32 cellular contexts compared by ENCODE assay signal in genomic region chr17:7146115-7146514, GRCh38. TPM values are rescaled to one million over a fixed set of nuclear protein-coding genes. Genes with fewer than 3 reads are reported as not detected.
DNase-seq lines count a peak whose midpoint lies in the region; ATAC-seq and TF ChIP-seq lines count a peak whose summit lies in the region.
"Had no signal": no experiment of that assay in that cellular context is flagged by ENCODE, and none has a peak within 500 bp of the region (broad histone marks: within the 10 kb centered on the region; RNA-seq: fewer than 3 reads in every experiment).

No MANE protein-coding gene starts in this region.

- peak overlapping the region; percentile 28 for H2AFZ ChIP-seq in GM23338

- H3K9me3 Mint-ChIP-seq in GM23338 (no peaks in the 10 kb centered on the region), brain (peaks cover 0 to 2% (median 0%) of the 10 kb centered on the region in 5 experiments), endothelial cell (ENCODE audit: unreplicated experiment) (no peaks in the 10 kb centered on the region)
- H3K9me3 Mint-ChIP-seq: activated CD4-positive, alpha-beta T cell treated with anti-CD3 and anti-CD28 coated beads, Interleukin-2, amount 10 ng/mL, durations not matched to agents 24 days and 14 days; activated naive CD4-positive, alpha-beta T cell treated with anti-CD3 and anti-CD28 coated beads, Interleukin-2, amount 50 U/mL, for 24 hours; activated T-helper 2 cell treated with anti-CD3 and anti-CD28 coated beads, Interferon-gamma antibody, Interleukin-2, Interleukin-4, amounts not matched to agents 10 μg/mL and 5 μg/mL and 100 μg/mL, durations not matched to agents 14 hours and 24 hours and 36 hours; naive thymus-derived CD8-positive, alpha-beta T cell; stimulated activated memory B cell treated with anti-CD40 and anti-IgM and Interleukin-4, amounts not matched to agents 10 μg/mL and 1 μg/mL and 100 μg/mL, for 72 hours had no signal

- no peaks in the 10 kb centered on the region for H3K27me3 ChIP-seq in GM23338 (ENCODE audit: insufficient read depth)
- H3K27me3 ChIP-seq: BLaER1, SJCRH30, upper lobe of right lung had no signal

- no peaks in the 10 kb centered on the region for H3K36me3 ChIP-seq in GM23338 (ENCODE audit: insufficient read depth)
- H3K36me3 ChIP-seq: BLaER1, SJCRH30, upper lobe of right lung, WERI-Rb-1 had no signal

- H3K36me3 Mint-ChIP-seq in GM23338 (ENCODE audit: low read depth), result no peaks in the 10 kb centered on the region
- no peaks in the 10 kb centered on the region for H3K36me3 Mint-ChIP-seq in brain
- H3K36me3 Mint-ChIP-seq in endothelial cell (ENCODE audit: low read depth, unreplicated experiment), result no peaks in the 10 kb centered on the region
- H3K36me3 Mint-ChIP-seq: activated naive CD4-positive, alpha-beta T cell treated with anti-CD3 and anti-CD28 coated beads, Interleukin-2, amount 50 U/mL, for 24 hours; naive thymus-derived CD8-positive, alpha-beta T cell; stimulated activated memory B cell treated with anti-CD40 and anti-IgM and Interleukin-4, amounts not matched to agents 10 μg/mL and 1 μg/mL and 100 μg/mL, for 72 hours had no signal

- no peaks in the 10 kb centered on the region for H3K79me2 ChIP-seq in GM23338 (replicated peaks; ENCODE audit: insufficient read depth)

- peaks cover 4% of the 10 kb centered on the region for H3K27me3 Mint-ChIP-seq in GM23338 (ENCODE audit: insufficient read depth, low read depth, poor library complexity)
- peaks cover 11% of the 10 kb centered on the region for H3K27me3 Mint-ChIP-seq in brain
- H3K27me3 Mint-ChIP-seq in endothelial cell (ENCODE audit: unreplicated experiment), result peaks cover 1% of the 10 kb centered on the region
- H3K27me3 Mint-ChIP-seq: activated CD4-positive, alpha-beta T cell treated with anti-CD3 and anti-CD28 coated beads, Interleukin-2, amount 10 ng/mL, durations not matched to agents 24 days and 14 days had no signal

- H3K27ac Mint-ChIP-seq in GM23338, result peak overlapping the region; percentile 58; the same call in 1 of the 2 replicates
- H3K27ac Mint-ChIP-seq in brain, result peak overlapping the region in 4 of 5 experiments; percentile 24 to 94 (median 74)
- H3K27ac Mint-ChIP-seq in endothelial cell (ENCODE audit: unreplicated experiment), result no peak overlapping the region
- H3K27ac Mint-ChIP-seq: activated CD4-positive, alpha-beta T cell treated with anti-CD3 and anti-CD28 coated beads, Interleukin-2, amount 10 ng/mL, durations not matched to agents 24 days and 14 days; activated naive CD4-positive, alpha-beta T cell treated with anti-CD3 and anti-CD28 coated beads, Interleukin-2, amount 50 U/mL, for 24 hours; activated T-helper 2 cell treated with anti-CD3 and anti-CD28 coated beads, Interferon-gamma antibody, Interleukin-2, Interleukin-4, amounts not matched to agents 10 μg/mL and 5 μg/mL and 100 μg/mL, durations not matched to agents 14 hours and 24 hours and 36 hours; naive thymus-derived CD8-positive, alpha-beta T cell; stimulated activated memory B cell treated with anti-CD40 and anti-IgM and Interleukin-4, amounts not matched to agents 10 μg/mL and 1 μg/mL and 100 μg/mL, for 72 hours had no signal

- no peaks in the 10 kb centered on the region for H3K9me2 ChIP-seq in GM23338 (ENCODE audit: insufficient read depth)

- H3K4me3 ChIP-seq in GM23338, result peak overlapping the region; percentile 27
- H3K4me3 ChIP-seq in retinal pigment epithelial cell (ENCODE audit: low read length), result no peak overlapping the region
- H3K4me3 ChIP-seq: BLaER1, SJCRH30, upper lobe of right lung had no signal

- H3F3A ChIP-seq in GM23338 (replicated peaks; ENCODE audit: low read depth), result no peaks in the 10 kb centered on the region; the same call in 1 of the 2 replicates

- no peak for TF ChIP-seq CTCF in GM23338 (conservative IDR thresholded peaks at IDR 0.05; ENCODE audit: low read depth in 2 of 2)
- no peak for TF ChIP-seq CTCF in brain (conservative IDR thresholded peaks at IDR 0.05)
- no peak for TF ChIP-seq CTCF in retinal pigment epithelial cell (conservative IDR thresholded peaks at IDR 0.05; ENCODE audit: low read depth, low read length)
- TF ChIP-seq CTCF in endothelial cell (IDR thresholded peaks at IDR 0.05; ENCODE audit: unreplicated experiment), result no peak

- ATAC-seq in GM23338 (peak; percentile 53), HG03095 (IDR thresholded peaks at IDR 0.05; ENCODE audit: unreplicated experiment) (no peak)
- ATAC-seq: naive thymus-derived CD8-positive, alpha-beta T cell; stimulated activated memory B cell treated with anti-CD40 and anti-IgM and Interleukin-4, amounts not matched to agents 10 μg/mL and 1 μg/mL and 100 μg/mL, for 72 hours; upper lobe of right lung had no signal

- peak overlapping the region; percentile 54 for H3K4me2 ChIP-seq in GM23338
- H3K4me2 ChIP-seq: BLaER1 had no signal

- no peaks in the 10 kb centered on the region for H4K20me1 ChIP-seq in GM23338 (replicated peaks; ENCODE audit: insufficient read depth)
- H4K20me1 ChIP-seq: BLaER1 had no signal

- peak overlapping the region; percentile 42; the same call in 1 of the 2 replicates for H3K27ac ChIP-seq in GM23338 (ENCODE audit: low read depth)
- H3K27ac ChIP-seq: BLaER1, SJCRH30, upper lobe of right lung, WERI-Rb-1 had no signal

- H3K4me3 Mint-ChIP-seq in GM23338 (no peak overlapping the region), brain (peak overlapping the region in 3 of 5 experiments; percentile 27 to 44 (median 28)), endothelial cell (ENCODE audit: unreplicated experiment) (no peak overlapping the region)
- H3K4me3 Mint-ChIP-seq: activated CD4-positive, alpha-beta T cell treated with anti-CD3 and anti-CD28 coated beads, Interleukin-2, amount 10 ng/mL, durations not matched to agents 24 days and 14 days; activated naive CD4-positive, alpha-beta T cell treated with anti-CD3 and anti-CD28 coated beads, Interleukin-2, amount 50 U/mL, for 24 hours; naive thymus-derived CD8-positive, alpha-beta T cell; stimulated activated memory B cell treated with anti-CD40 and anti-IgM and Interleukin-4, amounts not matched to agents 10 μg/mL and 1 μg/mL and 100 μg/mL, for 72 hours had no signal

- H3K4me1 ChIP-seq in GM23338 (ENCODE audit: insufficient read depth), result peaks cover 24% of the 10 kb centered on the region
- H3K4me1 ChIP-seq: BLaER1, SJCRH30, upper lobe of right lung had no signal

- DNase-seq in GM23338 (ENCODE audit: low spot score) (peak; percentile 74), left kidney (ENCODE audit: low read depth, low spot score) (peak; percentile 56), retinal pigment epithelial cell (ENCODE audit: low read depth) (peak; percentile 26), NCI-H2107 treated with DMSO at 0.1 percent for 48 hours (lab: John Stamatoyannopoulos, UW; ENCODE audit: unreplicated experiment) (no peak), endothelial cell (ENCODE audit: low spot score) (no peak)
- no peak for DNase-seq in stimulated activated naive CD4-positive, alpha-beta T cell (lab: John Stamatoyannopoulos, UW)
- DNase-seq: activated CD4-positive, alpha-beta T cell treated with anti-CD3 and anti-CD28 coated beads, Interleukin-2, amount 10 ng/mL, durations not matched to agents 24 days and 14 days; activated CD8-positive, alpha-beta memory T cell treated with anti-CD3 and anti-CD28 coated beads for 24 hours; activated T-cell treated with anti-CD3 and anti-CD28 coated beads for 4 hours; amniotic stem cell; effector CD4-positive, alpha-beta T cell; erythroblast; GDM1; IMR-90; naive thymus-derived CD8-positive, alpha-beta T cell; NCI-H1048; NCI-H446 treated with DMSO at 0.1 percent for 48 hours; RPMI8226; SJCRH30; substantia nigra; upper lobe of right lung; WERI-Rb-1 had no signal

- H3K4me1 Mint-ChIP-seq in GM23338 (peaks cover 26% of the 10 kb centered on the region), brain (peaks cover 8% of the 10 kb centered on the region), endothelial cell (ENCODE audit: unreplicated experiment) (peaks cover 4% of the 10 kb centered on the region)
- H3K4me1 Mint-ChIP-seq: activated CD4-positive, alpha-beta T cell treated with anti-CD3 and anti-CD28 coated beads, Interleukin-2, amount 10 ng/mL, durations not matched to agents 24 days and 14 days; activated naive CD4-positive, alpha-beta T cell treated with anti-CD3 and anti-CD28 coated beads, Interleukin-2, amount 50 U/mL, for 24 hours; stimulated activated memory B cell treated with anti-CD40 and anti-IgM and Interleukin-4, amounts not matched to agents 10 μg/mL and 1 μg/mL and 100 μg/mL, for 72 hours had no signal

RNA-seq across cellular contexts. Expression of gene ASGR2, which starts 31.5 kb away (rescaled TPM):
- total RNA-seq in GM23338 (2014; rRNA removed; shearing (Covaris generic)), result 0.97 TPM in 1 of 2 replicates, not detected in the other
- polyA plus RNA-seq in GM23338 (2016; fragmentation: Nextera tagmentation; extraction: Ambion mirVana) (not detected in 2 replicates), brain (ENCODE audit: insufficient read depth, low read depth, low replicate concordance) (0.37 TPM)
- total RNA-seq in endothelial cell (ENCODE audit: unreplicated experiment), result 0.41 TPM
- total RNA-seq: activated CD4-positive, alpha-beta T cell treated with anti-CD3 and anti-CD28 coated beads, Interleukin-2, amount 10 ng/mL, durations not matched to agents 24 days and 14 days; activated T-helper 2 cell treated with anti-CD3 and anti-CD28 coated beads, Interferon-gamma antibody, Interleukin-2, Interleukin-4, amounts not matched to agents 10 μg/mL and 5 μg/mL and 100 μg/mL, durations not matched to agents 14 hours and 24 hours and 36 hours; bronchial epithelial cell; fibroblast of villous mesenchyme; IMR-90; kidney epithelial cell; naive thymus-derived CD8-positive, alpha-beta T cell; SJCRH30; skeletal muscle tissue had no signal
- polyA plus RNA-seq: IMR-90; naive thymus-derived CD8-positive, alpha-beta T cell had no signal

RNA-seq across cellular contexts. Expression of gene ASGR1, which starts 33.1 kb away (rescaled TPM):
- total RNA-seq in GM23338 (2014; rRNA removed; shearing (Covaris generic)), result 5.3 and 9.0 TPM in 2 replicates
- polyA plus RNA-seq in GM23338 (2016; fragmentation: Nextera tagmentation; extraction: Ambion mirVana), result 5.9 and 8.3 TPM in 2 replicates
- 13.4 TPM for polyA plus RNA-seq in brain (ENCODE audit: insufficient read depth, low read depth, low replicate concordance)
- total RNA-seq in endothelial cell (ENCODE audit: unreplicated experiment), result 23.9 TPM

Comparison
In these comparisons a context has a peak if more than half of its experiments do, and no peak if none do; other contexts are left out.
1. DNase-seq: peak in GM23338 (single experiment), left kidney (single experiment) and retinal pigment epithelial cell (single experiment); none in stimulated activated naive CD4-positive, alpha-beta T cell (0 of 6), NCI-H2107 treated with DMSO at 0.1 percent for 48 hours (single experiment) and endothelial cell (single experiment).
2. H3K4me3 Mint-ChIP-seq: peak in brain (3 of 5); none in GM23338 (single experiment) and endothelial cell (single experiment).